ENCODE assay signal across 21 cellular contexts in genomic region chr7:14144538-14144937, GRCh38.
"Had no signal": no experiment of that assay in that cellular context is flagged by ENCODE, and none has a peak within 500 bp of the region (broad histone marks: within the 10 kb centered on the region; RNA-seq: fewer than 3 reads in every experiment).

No MANE protein-coding gene starts in this region.

- H3K4me3 Mint-ChIP-seq: activated naive CD8-positive, alpha-beta T cell treated with anti-CD3 and anti-CD28 coated beads for 36 hours; activated T-cell treated with anti-CD3 and anti-CD28 coated beads, Interleukin-2, amount 50 U/mL, for 4 hours; effector memory CD8-positive, alpha-beta T cell; naive B cell; stimulated activated effector memory CD8-positive, alpha-beta T cell treated with anti-CD3 and anti-CD28 coated beads, Interleukin-12 subunit alpha, Interleukin-12 subunit beta, amount 100 ng/mL, for 72 hours; stimulated activated naive CD8-positive, alpha-beta T cell treated with anti-CD3 and anti-CD28 coated beads, Interleukin-15, amount 100 ng/mL, for 72 hours; WTC11 had no signal

- H3K27me3 ChIP-seq: dorsolateral prefrontal cortex, left lung, transverse colon had no signal

- ATAC-seq: activated T-cell treated with anti-CD3 and anti-CD28 coated beads, Interleukin-2, amount 50 U/mL, for 4 hours; effector memory CD8-positive, alpha-beta T cell; esophagus mucosa; left lung; sciatic nerve; stimulated activated effector memory CD8-positive, alpha-beta T cell treated with anti-CD3 and anti-CD28 coated beads, Interleukin-12 subunit alpha, Interleukin-12 subunit beta, amount 100 ng/mL, for 72 hours; stimulated activated naive CD8-positive, alpha-beta T cell treated with anti-CD3 and anti-CD28 coated beads, Interleukin-15, amount 100 ng/mL, for 72 hours; WTC11 had no signal

- H3K36me3 Mint-ChIP-seq: activated naive CD8-positive, alpha-beta T cell treated with anti-CD3 and anti-CD28 coated beads for 36 hours; naive B cell; stimulated activated effector memory CD8-positive, alpha-beta T cell treated with anti-CD3 and anti-CD28 coated beads, Interleukin-12 subunit alpha, Interleukin-12 subunit beta, amount 100 ng/mL, for 72 hours; WTC11 had no signal

- DNase-seq: activated CD8-positive, alpha-beta memory T cell treated with anti-CD3 and anti-CD28 coated beads, Interleukin-2, amount 50 U/mL, for 48 hours; activated naive CD4-positive, alpha-beta T cell treated with Interleukin-2 at 50 U/mL for 16 hours; activated naive CD8-positive, alpha-beta T cell treated with anti-CD3 and anti-CD28 coated beads for 36 hours; activated T-cell treated with anti-CD3 and anti-CD28 coated beads, Interleukin-2, amount 50 U/mL, for 4 hours; central memory CD4-positive, alpha-beta T cell; dorsolateral prefrontal cortex; effector memory CD8-positive, alpha-beta T cell; hippocampal formation; kidney glomerular epithelial cell; left lung; naive B cell; occipital lobe; small intestine; stimulated activated CD4-positive, alpha-beta T cell treated with anti-CD3 and anti-CD28 coated beads, Interleukin-2, amount 100 ng/mL, for 24 hours; stimulated activated naive CD8-positive, alpha-beta T cell treated with anti-CD3 and anti-CD28 coated beads, Interleukin-15, amount 100 ng/mL, for 72 hours; transverse colon had no signal

- H3K4me1 Mint-ChIP-seq: activated naive CD8-positive, alpha-beta T cell treated with anti-CD3 and anti-CD28 coated beads for 36 hours; naive B cell; stimulated activated effector memory CD8-positive, alpha-beta T cell treated with anti-CD3 and anti-CD28 coated beads, Interleukin-12 subunit alpha, Interleukin-12 subunit beta, amount 100 ng/mL, for 72 hours; stimulated activated naive CD8-positive, alpha-beta T cell treated with anti-CD3 and anti-CD28 coated beads, Interleukin-15, amount 100 ng/mL, for 72 hours had no signal

- H3K27ac Mint-ChIP-seq: activated naive CD8-positive, alpha-beta T cell treated with anti-CD3 and anti-CD28 coated beads for 36 hours; effector memory CD8-positive, alpha-beta T cell; naive B cell; stimulated activated effector memory CD8-positive, alpha-beta T cell treated with anti-CD3 and anti-CD28 coated beads, Interleukin-12 subunit alpha, Interleukin-12 subunit beta, amount 100 ng/mL, for 72 hours; stimulated activated naive CD8-positive, alpha-beta T cell treated with anti-CD3 and anti-CD28 coated beads, Interleukin-15, amount 100 ng/mL, for 72 hours had no signal

- H3K27ac ChIP-seq: dorsolateral prefrontal cortex, left lung, transverse colon had no signal

- H3K4me3 ChIP-seq: dorsolateral prefrontal cortex, left lung, lung, transverse colon had no signal

- H3K36me3 ChIP-seq: left lung, transverse colon had no signal

- H3K9me3 Mint-ChIP-seq: activated naive CD8-positive, alpha-beta T cell treated with anti-CD3 and anti-CD28 coated beads for 36 hours; activated T-cell treated with anti-CD3 and anti-CD28 coated beads, Interleukin-2, amount 50 U/mL, for 4 hours; effector memory CD8-positive, alpha-beta T cell; stimulated activated effector memory CD8-positive, alpha-beta T cell treated with anti-CD3 and anti-CD28 coated beads, Interleukin-12 subunit alpha, Interleukin-12 subunit beta, amount 100 ng/mL, for 72 hours; stimulated activated naive CD8-positive, alpha-beta T cell treated with anti-CD3 and anti-CD28 coated beads, Interleukin-15, amount 100 ng/mL, for 72 hours; WTC11 had no signal

- H3K9me3 ChIP-seq: left lung, transverse colon had no signal

- H3K4me1 ChIP-seq: left lung, transverse colon had no signal

- H3K27me3 Mint-ChIP-seq: activated naive CD8-positive, alpha-beta T cell treated with anti-CD3 and anti-CD28 coated beads for 36 hours; effector memory CD8-positive, alpha-beta T cell; naive B cell; stimulated activated naive CD8-positive, alpha-beta T cell treated with anti-CD3 and anti-CD28 coated beads, Interleukin-15, amount 100 ng/mL, for 72 hours had no signal
